ENCODE assay signal across 8 cellular contexts in the genomic region with DNA sequence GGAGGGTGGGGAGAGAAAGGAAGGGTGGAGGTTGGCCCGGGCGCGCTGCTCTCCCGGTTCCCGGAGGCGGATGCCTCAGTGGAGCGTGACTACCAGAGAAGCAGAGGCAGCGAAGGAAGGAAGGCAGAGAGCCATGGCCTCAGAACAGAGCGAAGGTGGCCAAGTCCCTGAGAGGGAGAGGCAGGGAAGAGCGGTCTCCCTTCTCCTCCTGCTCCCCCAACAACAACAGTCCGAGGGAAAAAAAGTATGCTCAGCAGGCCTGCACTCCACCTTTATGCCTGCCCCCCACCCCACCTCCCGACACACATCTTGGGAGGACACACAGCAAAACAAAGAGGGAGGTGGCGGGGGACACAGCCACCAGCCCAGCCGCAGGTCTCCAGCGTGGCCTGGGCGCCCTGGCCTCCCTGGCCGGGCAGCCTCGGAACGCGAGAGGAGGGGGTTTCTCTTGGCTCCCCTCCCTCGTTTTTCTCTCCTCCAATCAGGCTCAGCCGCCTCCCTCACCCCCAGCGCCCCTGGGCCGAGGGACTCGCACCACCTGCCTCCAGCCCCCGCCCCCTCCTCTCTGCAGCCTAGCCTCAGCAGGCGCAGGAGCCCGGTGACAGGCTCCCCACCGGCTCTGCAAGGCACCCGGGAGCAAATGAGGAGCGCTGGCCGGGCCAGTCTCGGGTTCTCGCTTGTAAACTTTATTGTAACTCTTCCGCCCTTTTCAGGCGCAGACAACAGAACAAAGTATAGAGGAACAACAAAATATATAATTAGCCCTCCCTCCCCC. TPM values are rescaled to one million over a fixed set of nuclear protein-coding genes. Genes with fewer than 3 reads are reported as not detected.
DNase-seq lines count a peak whose midpoint lies in the region; ATAC-seq and TF ChIP-seq lines count a peak whose summit lies in the region.

No MANE protein-coding gene starts in this region.

- intact Hi-C loops in A673 (cut with micrococcal nuclease; ENCODE audit: unreplicated experiment), result no loop called here
- intact Hi-C loops in left colon (cut with DNase I, micrococcal nuclease), result no loop called here

- in situ Hi-C loops in SK-MEL-5 (cut with HindIII; ENCODE audit: low pct_unique_long_range_greater_than_20kb, low sequenced_read_pairs), result no loop called here
- in situ Hi-C loops in G401 (cut with HindIII; ENCODE audit: low sequenced_read_pairs), result no loop called here

- peak overlapping the region; percentile 96 for H3K27ac ChIP-seq in A673 (ENCODE audit: low read depth, low read length, poor library complexity, severe bottlenecking)

- peak overlapping the region; percentile 87 for H3K4me3 ChIP-seq in A673 (ENCODE audit: low read depth, low read length, poor library complexity, severe bottlenecking)
- H3K4me3 ChIP-seq in H7 (ENCODE audit: insufficient read depth, low read depth, low read length), result no peak overlapping the region

- peaks cover 30% of the 10 kb centered on the region for H3K4me1 ChIP-seq in A673 (ENCODE audit: insufficient read depth, low read length, poor library complexity, severe bottlenecking)

- no TSS peak for BruUV-seq in A673 (replicated peaks; lab: Mats Ljungman, UMichigan)

- TF ChIP-seq CTCF in A673 (conservative IDR thresholded peaks at IDR 0.05; ENCODE audit: low read depth, low read length), result no peak

- peak; percentile 32 for ATAC-seq in left colon
- ATAC-seq in GM21360 (IDR thresholded peaks at IDR 0.05; ENCODE audit: unreplicated experiment), result no peak
- no peak for ATAC-seq in GM19455 (IDR thresholded peaks at IDR 0.05; ENCODE audit: unreplicated experiment)

- CTCF ChIA-PET in A673 (lab: Charles Lee), result no interaction called here

- no peaks in the 10 kb centered on the region for H3K9me3 ChIP-seq in A673 (ENCODE audit: low read depth, low read length, poor library complexity, severe bottlenecking)

- peaks cover 4% of the 10 kb centered on the region for H3K36me3 ChIP-seq in A673 (ENCODE audit: insufficient read depth, low read length, poor library complexity, severe bottlenecking)
- no peaks in the 10 kb centered on the region for H3K36me3 ChIP-seq in H7 (replicated peaks; ENCODE audit: control insufficient read depth, insufficient read depth, low read length)

- H3K27me3 ChIP-seq in A673 (replicated peaks; ENCODE audit: insufficient read depth, low read depth, low read length, poor library complexity) (no peaks in the 10 kb centered on the region), H7 (ENCODE audit: control insufficient read depth, insufficient read depth, low read length) (peaks cover 99% of the 10 kb centered on the region)

- peak; percentile 73 for DNase-seq in A673 (ENCODE audit: low spot score)
- DNase-seq in H7, result peak; percentile 83
- DNase-seq in SK-MEL-5 (ENCODE audit: low read depth, low spot score), result peak; percentile 43
- DNase-seq in left colon, result peak in 1 of 2 donors; percentile 71
- no peak for DNase-seq in stimulated activated CD4-positive, alpha-beta T cell treated with anti-CD3 and anti-CD28 coated beads, Interleukin-1b, Interleukin-23, amount 100 ng/mL, for 48 hours
- no peak for DNase-seq in G401 (ENCODE audit: low spot score)

- POLR2A ChIA-PET in A673 (lab: Charles Lee; ENCODE audit: low non-redundant PET), result no interaction called here

RNA-seq across cellular contexts. Expression of gene HOXB7, which starts 1.1 kb away (rescaled TPM):
- total RNA-seq in A673 (2021) (32.2 and 37.9 TPM in 2 replicates), left colon (10 to 100 TPM; 26.6 to 30.2 TPM)
- total RNA-seq in H7 (2014; rRNA removed; shearing (Covaris generic)), result 0.45 TPM in 1 of 2 replicates, not detected in the other
- 8.9 and 12.1 TPM in 2 replicates for total RNA-seq in SK-MEL-5 (2014; rRNA removed; shearing (Covaris generic))
- polyA plus RNA-seq in SK-MEL-5 (2015; cell fraction: cytosol; rRNA removed), result 14.4 and 14.6 TPM in 2 replicates
- polyA plus RNA-seq in SK-MEL-5 (2015; cell fraction: nucleus; rRNA removed), result 2.2 and 4.1 TPM in 2 replicates
- 9.1 and 12.8 TPM in 2 replicates for total RNA-seq in G401 (2014; rRNA removed; shearing (Covaris generic))

RNA-seq across cellular contexts. Expression of gene HOXB8, which starts 3.2 kb away (rescaled TPM):
- total RNA-seq in A673 (2021) (13.1 and 16.3 TPM in 2 replicates), left colon (1 to 10 TPM; 6.3 TPM)
- total RNA-seq in H7 (2014; rRNA removed; shearing (Covaris generic)), result not detected in 2 replicates
- 0.69 and 1.6 TPM in 2 replicates for total RNA-seq in SK-MEL-5 (2014; rRNA removed; shearing (Covaris generic))
- polyA plus RNA-seq in SK-MEL-5 (2015; cell fraction: cytosol; rRNA removed), result 1.9 and 2.1 TPM in 2 replicates
- 5.4 and 6.5 TPM in 2 replicates for polyA plus RNA-seq in SK-MEL-5 (2015; cell fraction: nucleus; rRNA removed)
- 0.10 TPM in 1 of 2 replicates, not detected in the other for total RNA-seq in G401 (2014; rRNA removed; shearing (Covaris generic))

RNA-seq across cellular contexts. Expression of gene HOXB6, which starts 7.1 kb away (rescaled TPM):
- 19.8 and 27.6 TPM in 2 replicates for total RNA-seq in A673 (2021)
- not detected in 2 replicates for total RNA-seq in H7 (2014; rRNA removed; shearing (Covaris generic))
- 2.8 and 5.2 TPM in 2 replicates for total RNA-seq in SK-MEL-5 (2014; rRNA removed; shearing (Covaris generic))
- polyA plus RNA-seq in SK-MEL-5 (2015; cell fraction: cytosol; rRNA removed), result 3.3 and 4.1 TPM in 2 replicates
- 40.5 and 55.6 TPM in 2 replicates for polyA plus RNA-seq in SK-MEL-5 (2015; cell fraction: nucleus; rRNA removed)
- total RNA-seq in left colon, result 10 to 100 TPM; 39.3 to 43.3 TPM
- total RNA-seq in G401 (2014; rRNA removed; shearing (Covaris generic)), result 0.92 and 2.0 TPM in 2 replicates

RNA-seq across cellular contexts. Expression of gene HOXB9, which starts 14.3 kb away (rescaled TPM):
- 8.2 and 14.6 TPM in 2 replicates for total RNA-seq in A673 (2021)
- total RNA-seq in H7 (2014; rRNA removed; shearing (Covaris generic)), result 0.04 TPM in 1 of 2 replicates, not detected in the other
- 2.2 and 3.3 TPM in 2 replicates for total RNA-seq in SK-MEL-5 (2014; rRNA removed; shearing (Covaris generic))
- 6.2 and 7.0 TPM in 2 replicates for polyA plus RNA-seq in SK-MEL-5 (2015; cell fraction: cytosol; rRNA removed)
- 2.2 and 7.6 TPM in 2 replicates for polyA plus RNA-seq in SK-MEL-5 (2015; cell fraction: nucleus; rRNA removed)
- 10 to 100 TPM; 35.9 to 59.2 TPM for total RNA-seq in left colon
- 1.8 and 4.1 TPM in 2 replicates for total RNA-seq in G401 (2014; rRNA removed; shearing (Covaris generic))

RNA-seq across cellular contexts. Expression of gene HOXB5, which starts 18.3 kb away (rescaled TPM):
- total RNA-seq in A673 (2021) (5.9 and 6.4 TPM in 2 replicates), left colon (10 to 100 TPM; 14.5 to 16.4 TPM)
- not detected in 2 replicates for total RNA-seq in H7 (2014; rRNA removed; shearing (Covaris generic))
- total RNA-seq in SK-MEL-5 (2014; rRNA removed; shearing (Covaris generic)), result not detected in 2 replicates
- 0.65 and 1.8 TPM in 2 replicates for polyA plus RNA-seq in SK-MEL-5 (2015; cell fraction: cytosol; rRNA removed)
- 17.5 and 20.0 TPM in 2 replicates for polyA plus RNA-seq in SK-MEL-5 (2015; cell fraction: nucleus; rRNA removed)
- total RNA-seq in G401 (2014; rRNA removed; shearing (Covaris generic)), result 1.7 TPM in 1 of 2 replicates, not detected in the other

Comparison
In these comparisons a context has a peak if more than half of its experiments do, and no peak if none do; other contexts are left out.
1. DNase-seq: peak in A673 (single experiment), H7 (single experiment) and SK-MEL-5 (single experiment); none in stimulated activated CD4-positive, alpha-beta T cell treated with anti-CD3 and anti-CD28 coated beads, Interleukin-1b, Interleukin-23, amount 100 ng/mL, for 48 hours (single experiment) and G401 (single experiment).